In the genomic region with DNA sequence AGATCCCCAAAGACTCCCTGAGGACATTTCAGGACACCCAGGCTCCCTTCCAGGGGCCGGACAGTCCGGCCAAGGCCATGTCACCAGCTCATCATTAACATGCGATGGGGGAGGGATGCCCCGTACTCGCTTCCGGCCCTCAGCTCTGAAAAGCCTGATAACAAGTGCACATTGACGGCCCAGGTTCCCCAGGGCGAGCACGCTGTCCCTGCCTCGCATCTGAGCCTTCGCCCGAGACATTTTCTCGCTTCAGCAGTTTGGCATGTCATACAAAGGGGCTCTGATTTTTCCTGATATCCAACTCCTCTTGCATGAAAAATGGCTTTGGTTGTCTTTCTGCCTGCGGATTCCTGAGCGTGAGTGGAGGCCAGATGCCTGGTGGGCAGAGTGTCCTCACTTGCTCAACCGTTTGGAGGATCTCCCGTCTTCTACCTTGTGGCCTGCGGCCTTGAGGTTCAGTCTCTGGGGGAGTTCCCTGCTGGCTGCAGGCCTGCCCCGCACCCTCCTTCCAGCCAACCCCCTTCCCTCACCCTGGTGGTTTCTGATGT, we compare ENCODE assay signal across 1 cellular context.
TF ChIP-seq lines count a peak whose summit lies in the region.

No MANE protein-coding gene starts in this region.

TF ChIP-seq in K562, 482 proteins besides CTCF, POLR2A, EP300 and RAD21 (continues in another document):
- TF ChIP-seq ZNF780A (CRISPR knock-in tag; IDR thresholded peaks at IDR 0.05) (no peak), FOSL1 (tag; conservative IDR thresholded peaks at IDR 0.05) (no peak), ZNF239 (CRISPR knock-in tag; IDR thresholded peaks at IDR 0.05) (no peak), LEF1 (IDR thresholded peaks at IDR 0.05) (no peak), ETV6 (IDR thresholded peaks at IDR 0.05; ENCODE audit: borderline replicate concordance in 1 of 2, low read depth in 2 of 2, low read length in 1 of 2) (no peak), ETV6 (CRISPR knock-in tag; IDR thresholded peaks at IDR 0.05; ENCODE audit: borderline replicate concordance) (no peak), SLC30A9 (CRISPR knock-in tag; IDR thresholded peaks at IDR 0.05) (no peak), MEF2A (IDR thresholded peaks at IDR 0.05; ENCODE audit: control insufficient read depth, low read depth, low read length) (no peak), SAFB (IDR thresholded peaks at IDR 0.05; ENCODE audit: borderline replicate concordance, low read depth, low read length) (no peak), TAF7 (tag; IDR thresholded peaks at IDR 0.05) (no peak), DPF2 (IDR thresholded peaks at IDR 0.05) (no peak), ZNF551 (CRISPR knock-in tag; IDR thresholded peaks at IDR 0.05) (no peak), CXXC5 (CRISPR knock-in tag; IDR thresholded peaks at IDR 0.05) (peak; percentile 38; the same call in 1 of the 2 replicates), SMARCA4 (IDR thresholded peaks at IDR 0.05) (no peak), ZNF57 (CRISPR knock-in tag; IDR thresholded peaks at IDR 0.05) (no peak), MEIS2 (IDR thresholded peaks at IDR 0.05; ENCODE audit: partially characterized antibody) (peak; percentile 72), ZKSCAN8 (CRISPR knock-in tag; IDR thresholded peaks at IDR 0.05) (no peak), BCOR (IDR thresholded peaks at IDR 0.05) (no peak), SMAD4 (CRISPR knock-in tag; conservative IDR thresholded peaks at IDR 0.05) (peak; percentile 56), GATAD2B (IDR thresholded peaks at IDR 0.05; ENCODE audit: borderline replicate concordance) (no peak), U2AF1 (optimal IDR thresholded peaks at IDR 0.05; ENCODE audit: low read depth, low read length) (no peak)
- TF ChIP-seq, protein P1, sequence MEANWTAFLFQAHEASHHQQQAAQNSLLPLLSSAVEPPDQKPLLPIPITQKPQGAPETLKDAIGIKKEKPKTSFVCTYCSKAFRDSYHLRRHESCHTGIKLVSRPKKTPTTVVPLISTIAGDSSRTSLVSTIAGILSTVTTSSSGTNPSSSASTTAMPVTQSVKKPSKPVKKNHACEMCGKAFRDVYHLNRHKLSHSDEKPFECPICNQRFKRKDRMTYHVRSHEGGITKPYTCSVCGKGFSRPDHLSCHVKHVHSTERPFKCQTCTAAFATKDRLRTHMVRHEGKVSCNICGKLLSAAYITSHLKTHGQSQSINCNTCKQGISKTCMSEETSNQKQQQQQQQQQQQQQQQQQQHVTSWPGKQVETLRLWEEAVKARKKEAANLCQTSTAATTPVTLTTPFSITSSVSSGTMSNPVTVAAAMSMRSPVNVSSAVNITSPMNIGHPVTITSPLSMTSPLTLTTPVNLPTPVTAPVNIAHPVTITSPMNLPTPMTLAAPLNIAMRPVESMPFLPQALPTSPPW (CRISPR knock-in tag; IDR thresholded peaks at IDR 0.05) = peak; percentile 28; the same call in 1 of the 2 replicates
- TF ChIP-seq, protein P2, sequence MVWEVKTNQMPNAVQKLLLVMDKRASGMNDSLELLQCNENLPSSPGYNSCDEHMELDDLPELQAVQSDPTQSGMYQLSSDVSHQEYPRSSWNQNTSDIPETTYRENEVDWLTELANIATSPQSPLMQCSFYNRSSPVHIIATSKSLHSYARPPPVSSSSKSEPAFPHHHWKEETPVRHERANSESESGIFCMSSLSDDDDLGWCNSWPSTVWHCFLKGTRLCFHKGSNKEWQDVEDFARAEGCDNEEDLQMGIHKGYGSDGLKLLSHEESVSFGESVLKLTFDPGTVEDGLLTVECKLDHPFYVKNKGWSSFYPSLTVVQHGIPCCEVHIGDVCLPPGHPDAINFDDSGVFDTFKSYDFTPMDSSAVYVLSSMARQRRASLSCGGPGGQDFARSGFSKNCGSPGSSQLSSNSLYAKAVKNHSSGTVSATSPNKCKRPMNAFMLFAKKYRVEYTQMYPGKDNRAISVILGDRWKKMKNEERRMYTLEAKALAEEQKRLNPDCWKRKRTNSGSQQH (CRISPR knock-in tag; IDR thresholded peaks at IDR 0.05) = no peak
- TF ChIP-seq, protein P3, sequence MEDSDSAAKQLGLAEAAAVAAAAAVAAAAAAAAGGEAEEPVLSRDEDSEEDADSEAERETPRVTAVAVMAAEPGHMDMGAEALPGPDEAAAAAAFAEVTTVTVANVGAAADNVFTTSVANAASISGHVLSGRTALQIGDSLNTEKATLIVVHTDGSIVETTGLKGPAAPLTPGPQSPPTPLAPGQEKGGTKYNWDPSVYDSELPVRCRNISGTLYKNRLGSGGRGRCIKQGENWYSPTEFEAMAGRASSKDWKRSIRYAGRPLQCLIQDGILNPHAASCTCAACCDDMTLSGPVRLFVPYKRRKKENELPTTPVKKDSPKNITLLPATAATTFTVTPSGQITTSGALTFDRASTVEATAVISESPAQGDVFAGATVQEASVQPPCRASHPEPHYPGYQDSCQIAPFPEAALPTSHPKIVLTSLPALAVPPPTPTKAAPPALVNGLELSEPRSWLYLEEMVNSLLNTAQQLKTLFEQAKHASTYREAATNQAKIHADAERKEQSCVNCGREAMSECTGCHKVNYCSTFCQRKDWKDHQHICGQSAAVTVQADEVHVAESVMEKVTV (CRISPR knock-in tag; IDR thresholded peaks at IDR 0.05) = no peak
- TF ChIP-seq, protein P4, sequence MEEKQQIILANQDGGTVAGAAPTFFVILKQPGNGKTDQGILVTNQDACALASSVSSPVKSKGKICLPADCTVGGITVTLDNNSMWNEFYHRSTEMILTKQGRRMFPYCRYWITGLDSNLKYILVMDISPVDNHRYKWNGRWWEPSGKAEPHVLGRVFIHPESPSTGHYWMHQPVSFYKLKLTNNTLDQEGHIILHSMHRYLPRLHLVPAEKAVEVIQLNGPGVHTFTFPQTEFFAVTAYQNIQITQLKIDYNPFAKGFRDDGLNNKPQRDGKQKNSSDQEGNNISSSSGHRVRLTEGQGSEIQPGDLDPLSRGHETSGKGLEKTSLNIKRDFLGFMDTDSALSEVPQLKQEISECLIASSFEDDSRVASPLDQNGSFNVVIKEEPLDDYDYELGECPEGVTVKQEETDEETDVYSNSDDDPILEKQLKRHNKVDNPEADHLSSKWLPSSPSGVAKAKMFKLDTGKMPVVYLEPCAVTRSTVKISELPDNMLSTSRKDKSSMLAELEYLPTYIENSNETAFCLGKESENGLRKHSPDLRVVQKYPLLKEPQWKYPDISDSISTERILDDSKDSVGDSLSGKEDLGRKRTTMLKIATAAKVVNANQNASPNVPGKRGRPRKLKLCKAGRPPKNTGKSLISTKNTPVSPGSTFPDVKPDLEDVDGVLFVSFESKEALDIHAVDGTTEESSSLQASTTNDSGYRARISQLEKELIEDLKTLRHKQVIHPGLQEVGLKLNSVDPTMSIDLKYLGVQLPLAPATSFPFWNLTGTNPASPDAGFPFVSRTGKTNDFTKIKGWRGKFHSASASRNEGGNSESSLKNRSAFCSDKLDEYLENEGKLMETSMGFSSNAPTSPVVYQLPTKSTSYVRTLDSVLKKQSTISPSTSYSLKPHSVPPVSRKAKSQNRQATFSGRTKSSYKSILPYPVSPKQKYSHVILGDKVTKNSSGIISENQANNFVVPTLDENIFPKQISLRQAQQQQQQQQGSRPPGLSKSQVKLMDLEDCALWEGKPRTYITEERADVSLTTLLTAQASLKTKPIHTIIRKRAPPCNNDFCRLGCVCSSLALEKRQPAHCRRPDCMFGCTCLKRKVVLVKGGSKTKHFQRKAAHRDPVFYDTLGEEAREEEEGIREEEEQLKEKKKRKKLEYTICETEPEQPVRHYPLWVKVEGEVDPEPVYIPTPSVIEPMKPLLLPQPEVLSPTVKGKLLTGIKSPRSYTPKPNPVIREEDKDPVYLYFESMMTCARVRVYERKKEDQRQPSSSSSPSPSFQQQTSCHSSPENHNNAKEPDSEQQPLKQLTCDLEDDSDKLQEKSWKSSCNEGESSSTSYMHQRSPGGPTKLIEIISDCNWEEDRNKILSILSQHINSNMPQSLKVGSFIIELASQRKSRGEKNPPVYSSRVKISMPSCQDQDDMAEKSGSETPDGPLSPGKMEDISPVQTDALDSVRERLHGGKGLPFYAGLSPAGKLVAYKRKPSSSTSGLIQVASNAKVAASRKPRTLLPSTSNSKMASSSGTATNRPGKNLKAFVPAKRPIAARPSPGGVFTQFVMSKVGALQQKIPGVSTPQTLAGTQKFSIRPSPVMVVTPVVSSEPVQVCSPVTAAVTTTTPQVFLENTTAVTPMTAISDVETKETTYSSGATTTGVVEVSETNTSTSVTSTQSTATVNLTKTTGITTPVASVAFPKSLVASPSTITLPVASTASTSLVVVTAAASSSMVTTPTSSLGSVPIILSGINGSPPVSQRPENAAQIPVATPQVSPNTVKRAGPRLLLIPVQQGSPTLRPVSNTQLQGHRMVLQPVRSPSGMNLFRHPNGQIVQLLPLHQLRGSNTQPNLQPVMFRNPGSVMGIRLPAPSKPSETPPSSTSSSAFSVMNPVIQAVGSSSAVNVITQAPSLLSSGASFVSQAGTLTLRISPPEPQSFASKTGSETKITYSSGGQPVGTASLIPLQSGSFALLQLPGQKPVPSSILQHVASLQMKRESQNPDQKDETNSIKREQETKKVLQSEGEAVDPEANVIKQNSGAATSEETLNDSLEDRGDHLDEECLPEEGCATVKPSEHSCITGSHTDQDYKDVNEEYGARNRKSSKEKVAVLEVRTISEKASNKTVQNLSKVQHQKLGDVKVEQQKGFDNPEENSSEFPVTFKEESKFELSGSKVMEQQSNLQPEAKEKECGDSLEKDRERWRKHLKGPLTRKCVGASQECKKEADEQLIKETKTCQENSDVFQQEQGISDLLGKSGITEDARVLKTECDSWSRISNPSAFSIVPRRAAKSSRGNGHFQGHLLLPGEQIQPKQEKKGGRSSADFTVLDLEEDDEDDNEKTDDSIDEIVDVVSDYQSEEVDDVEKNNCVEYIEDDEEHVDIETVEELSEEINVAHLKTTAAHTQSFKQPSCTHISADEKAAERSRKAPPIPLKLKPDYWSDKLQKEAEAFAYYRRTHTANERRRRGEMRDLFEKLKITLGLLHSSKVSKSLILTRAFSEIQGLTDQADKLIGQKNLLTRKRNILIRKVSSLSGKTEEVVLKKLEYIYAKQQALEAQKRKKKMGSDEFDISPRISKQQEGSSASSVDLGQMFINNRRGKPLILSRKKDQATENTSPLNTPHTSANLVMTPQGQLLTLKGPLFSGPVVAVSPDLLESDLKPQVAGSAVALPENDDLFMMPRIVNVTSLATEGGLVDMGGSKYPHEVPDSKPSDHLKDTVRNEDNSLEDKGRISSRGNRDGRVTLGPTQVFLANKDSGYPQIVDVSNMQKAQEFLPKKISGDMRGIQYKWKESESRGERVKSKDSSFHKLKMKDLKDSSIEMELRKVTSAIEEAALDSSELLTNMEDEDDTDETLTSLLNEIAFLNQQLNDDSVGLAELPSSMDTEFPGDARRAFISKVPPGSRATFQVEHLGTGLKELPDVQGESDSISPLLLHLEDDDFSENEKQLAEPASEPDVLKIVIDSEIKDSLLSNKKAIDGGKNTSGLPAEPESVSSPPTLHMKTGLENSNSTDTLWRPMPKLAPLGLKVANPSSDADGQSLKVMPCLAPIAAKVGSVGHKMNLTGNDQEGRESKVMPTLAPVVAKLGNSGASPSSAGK (IDR thresholded peaks at IDR 0.05) = peak; percentile 27; the same call in 1 of the 2 replicates
- TF ChIP-seq, protein P5, sequence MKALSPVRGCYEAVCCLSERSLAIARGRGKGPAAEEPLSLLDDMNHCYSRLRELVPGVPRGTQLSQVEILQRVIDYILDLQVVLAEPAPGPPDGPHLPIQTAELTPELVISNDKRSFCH (CRISPR knock-in tag; IDR thresholded peaks at IDR 0.05) = no peak
- TF ChIP-seq, protein P5 (tag; IDR thresholded peaks at IDR 0.05) = no peak
- TF ChIP-seq, protein P6, sequence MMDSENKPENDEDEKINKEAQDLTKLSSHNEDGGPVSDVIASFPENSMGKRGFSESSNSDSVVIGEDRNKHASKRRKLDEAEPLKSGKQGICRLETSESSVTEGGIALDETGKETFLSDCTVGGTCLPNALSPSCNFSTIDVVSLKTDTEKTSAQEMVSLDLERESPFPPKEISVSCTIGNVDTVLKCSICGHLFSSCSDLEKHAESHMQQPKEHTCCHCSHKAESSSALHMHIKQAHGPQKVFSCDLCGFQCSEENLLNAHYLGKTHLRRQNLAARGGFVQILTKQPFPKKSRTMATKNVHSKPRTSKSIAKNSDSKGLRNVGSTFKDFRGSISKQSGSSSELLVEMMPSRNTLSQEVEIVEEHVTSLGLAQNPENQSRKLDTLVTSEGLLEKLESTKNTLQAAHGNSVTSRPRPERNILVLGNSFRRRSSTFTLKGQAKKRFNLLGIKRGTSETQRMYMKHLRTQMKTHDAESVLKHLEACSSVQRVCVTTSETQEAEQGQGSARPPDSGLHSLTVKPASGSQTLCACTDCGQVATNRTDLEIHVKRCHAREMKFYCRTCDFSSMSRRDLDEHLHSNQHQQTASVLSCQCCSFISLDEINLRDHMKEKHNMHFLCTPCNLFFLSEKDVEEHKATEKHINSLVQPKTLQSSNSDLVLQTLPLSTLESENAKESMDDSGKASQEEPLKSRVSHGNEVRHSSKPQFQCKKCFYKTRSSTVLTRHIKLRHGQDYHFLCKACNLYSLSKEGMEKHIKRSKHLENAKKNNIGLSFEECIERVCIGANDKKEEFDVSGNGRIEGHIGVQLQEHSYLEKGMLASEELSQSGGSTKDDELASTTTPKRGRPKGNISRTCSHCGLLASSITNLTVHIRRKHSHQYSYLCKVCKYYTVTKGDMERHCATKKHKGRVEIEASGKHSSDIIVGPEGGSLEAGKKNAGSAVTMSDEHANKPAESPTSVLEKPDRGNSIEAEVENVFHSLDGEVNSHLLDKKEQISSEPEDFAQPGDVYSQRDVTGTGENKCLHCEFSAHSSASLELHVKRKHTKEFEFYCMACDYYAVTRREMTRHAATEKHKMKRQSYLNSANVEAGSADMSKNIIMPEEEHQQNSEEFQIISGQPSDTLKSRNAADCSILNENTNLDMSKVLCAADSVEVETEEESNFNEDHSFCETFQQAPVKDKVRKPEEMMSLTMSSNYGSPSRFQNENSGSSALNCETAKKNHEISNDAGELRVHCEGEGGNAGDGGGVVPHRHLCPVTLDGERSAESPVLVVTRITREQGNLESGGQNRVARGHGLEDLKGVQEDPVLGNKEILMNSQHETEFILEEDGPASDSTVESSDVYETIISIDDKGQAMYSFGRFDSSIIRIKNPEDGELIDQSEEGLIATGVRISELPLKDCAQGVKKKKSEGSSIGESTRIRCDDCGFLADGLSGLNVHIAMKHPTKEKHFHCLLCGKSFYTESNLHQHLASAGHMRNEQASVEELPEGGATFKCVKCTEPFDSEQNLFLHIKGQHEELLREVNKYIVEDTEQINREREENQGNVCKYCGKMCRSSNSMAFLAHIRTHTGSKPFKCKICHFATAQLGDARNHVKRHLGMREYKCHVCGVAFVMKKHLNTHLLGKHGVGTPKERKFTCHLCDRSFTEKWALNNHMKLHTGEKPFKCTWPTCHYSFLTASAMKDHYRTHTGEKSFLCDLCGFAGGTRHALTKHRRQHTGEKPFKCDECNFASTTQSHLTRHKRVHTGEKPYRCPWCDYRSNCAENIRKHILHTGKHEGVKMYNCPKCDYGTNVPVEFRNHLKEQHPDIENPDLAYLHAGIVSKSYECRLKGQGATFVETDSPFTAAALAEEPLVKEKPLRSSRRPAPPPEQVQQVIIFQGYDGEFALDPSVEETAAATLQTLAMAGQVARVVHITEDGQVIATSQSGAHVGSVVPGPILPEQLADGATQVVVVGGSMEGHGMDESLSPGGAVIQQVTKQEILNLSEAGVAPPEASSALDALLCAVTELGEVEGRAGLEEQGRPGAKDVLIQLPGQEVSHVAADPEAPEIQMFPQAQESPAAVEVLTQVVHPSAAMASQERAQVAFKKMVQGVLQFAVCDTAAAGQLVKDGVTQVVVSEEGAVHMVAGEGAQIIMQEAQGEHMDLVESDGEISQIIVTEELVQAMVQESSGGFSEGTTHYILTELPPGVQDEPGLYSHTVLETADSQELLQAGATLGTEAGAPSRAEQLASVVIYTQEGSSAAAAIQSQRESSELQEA (IDR thresholded peaks at IDR 0.05; ENCODE audit: low read depth) = no peak
